2 cellular contexts compared by ENCODE assay signal in the genomic region with DNA sequence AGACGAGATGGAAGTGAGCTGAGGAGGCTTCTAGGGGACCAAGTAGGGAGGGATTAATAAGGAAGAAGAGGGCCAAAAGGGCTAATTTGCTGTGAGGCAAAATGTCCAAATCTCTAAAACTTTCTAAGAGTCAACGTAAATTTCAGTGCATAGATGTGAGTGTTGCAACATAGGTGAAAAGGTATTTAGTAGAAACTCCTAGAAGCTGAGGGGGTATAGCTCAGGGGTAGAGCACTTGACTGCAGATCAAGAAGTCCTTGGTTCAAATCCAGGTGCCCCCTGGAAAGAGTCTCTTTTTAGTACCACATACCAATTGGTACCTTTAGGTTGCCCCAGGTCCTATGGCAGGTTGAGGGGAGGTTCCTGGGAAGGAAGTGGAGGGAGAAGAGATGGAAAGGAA.
A peak's percentile ranks its signal among the peaks of the same experiment; 100 is the strongest.
TF ChIP-seq lines count a peak whose summit lies in the region.

No MANE protein-coding gene starts in this region.

TF ChIP-seq in IMR-90, 13 proteins besides CTCF, POLR2A, EP300 and RAD21:
- TF ChIP-seq NFE2L2 (IDR thresholded peaks at IDR 0.05; ENCODE audit: low read depth, low read length) (no peak), CEBPB (IDR thresholded peaks at IDR 0.05; ENCODE audit: low read depth, low read length) (0 out of 2 replicates have a peak, but pooled peaks have one; percentile 18), USF2 (IDR thresholded peaks at IDR 0.05; ENCODE audit: low read depth, low read length) (no peak), MAFK (IDR thresholded peaks at IDR 0.05; ENCODE audit: low read depth, low read length) (no peak), SMC3 (IDR thresholded peaks at IDR 0.05; ENCODE audit: low read depth, low read length) (no peak), RFX5 (IDR thresholded peaks at IDR 0.05; ENCODE audit: low read depth, low read length) (no peak)

TF ChIP-seq in H1, 55 proteins besides CTCF, POLR2A, EP300 and RAD21:
- no peak for TF ChIP-seq BACH1 (IDR thresholded peaks at IDR 0.05; ENCODE audit: low read length)
- peak; percentile 94 for TF ChIP-seq TBP (IDR thresholded peaks at IDR 0.05; ENCODE audit: low read depth, low read length)
- TF ChIP-seq SRF (IDR thresholded peaks at IDR 0.05; ENCODE audit: low read depth, low read length) = no peak
- no peak for TF ChIP-seq KDM4A (IDR thresholded peaks at IDR 0.05; ENCODE audit: low read depth, low read length, severe bottlenecking)
